8 cellular contexts compared by ENCODE assay signal in genomic region chr4:37793562-37793961, GRCh38. TPM values are rescaled to one million over a fixed set of nuclear protein-coding genes. Genes with fewer than 3 reads are reported as not detected.
A peak's percentile ranks its signal among the peaks of the same experiment; 100 is the strongest.
DNase-seq lines count a peak whose midpoint lies in the region.

No MANE protein-coding gene starts in this region.

- in situ Hi-C loops in T47D (cut with HindIII; ENCODE audit: low pct_unique_long_range_greater_than_20kb, low sequenced_read_pairs), result no loop called here

- DNase-seq in NCI-H524 (lab: John Stamatoyannopoulos, UW), result peak; percentile 40 to 71
- DNase-seq in NCI-H524 treated with DMSO at 0.1 percent for 48 hours (lab: John Stamatoyannopoulos, UW), result no peak
- DNase-seq in M059J (ENCODE audit: low read depth), result peak; percentile 8
- peak; percentile 22 to 77 for DNase-seq in T47D (ENCODE audit: low read depth in 1 of 2, low spot score in 1 of 2)
- peak; percentile 29 to 55 for DNase-seq in lung microvascular endothelial cell (ENCODE audit: low read depth in 2 of 2)
- DNase-seq in NCI-H1048 (lab: John Stamatoyannopoulos, UW), result no peak
- no peak for DNase-seq in DMS79 (lab: John Stamatoyannopoulos, UW)
- DNase-seq in T-helper 9 cell, result no peak

RNA-seq across cellular contexts. Expression of gene PGM2, which starts 32.9 kb away (rescaled TPM):
- 36.9 and 51.9 TPM in 2 replicates for total RNA-seq in M059J (2014; rRNA removed; shearing (Covaris generic))
- 21.8 and 22.2 TPM in 2 replicates for total RNA-seq in lung microvascular endothelial cell

Comparison
In these comparisons a context has a peak if more than half of its experiments do, and no peak if none do; other contexts are left out.
1. DNase-seq: peak in NCI-H524 (2 of 2), M059J (single experiment), T47D (2 of 2) and lung microvascular endothelial cell (2 of 2); none in NCI-H524 treated with DMSO at 0.1 percent for 48 hours (single experiment), NCI-H1048 (single experiment), DMS79 (single experiment) and T-helper 9 cell (single experiment).